In genomic region chr21:7938223-7938622, GRCh38 we compare ENCODE assay signal across 1 cellular context.
TF ChIP-seq lines count a peak whose summit lies in the region.

No MANE protein-coding gene starts in this region.

TF ChIP-seq in HepG2, 621 proteins besides CTCF, POLR2A, EP300 and RAD21:
- TF ChIP-seq PRDM15 (CRISPR knock-in tag; IDR thresholded peaks at IDR 0.05), result peak; percentile 72; the same call in 1 of the 2 replicates
